8 cellular contexts compared by ENCODE assay signal in genomic region chr20:49811825-49812462, GRCh38. TPM values are rescaled to one million over a fixed set of nuclear protein-coding genes. Genes with fewer than 3 reads are reported as not detected.
DNase-seq lines count a peak whose midpoint lies in the region; ATAC-seq and TF ChIP-seq lines count a peak whose summit lies in the region.

No MANE protein-coding gene starts in this region.

- H3K4me3 ChIP-seq in SU-DHL-6 (ENCODE audit: insufficient read depth, low read length, poor library complexity, severe bottlenecking) (peak overlapping the region; percentile 66), fibroblast of mammary gland (ENCODE audit: control insufficient read depth, low read depth, low read length) (peak overlapping the region; percentile 71)

- no peaks in the 10 kb centered on the region for H3K9me3 ChIP-seq in SU-DHL-6 (ENCODE audit: insufficient read depth, low read length)

- peaks cover 35% of the 10 kb centered on the region for H3F3A ChIP-seq in SU-DHL-6 (ENCODE audit: insufficient read depth)

- no peaks in the 10 kb centered on the region for H3K27me3 ChIP-seq in SU-DHL-6 (ENCODE audit: low read length)

- no peaks in the 10 kb centered on the region for H3K9me2 ChIP-seq in SU-DHL-6 (replicated peaks; ENCODE audit: insufficient read depth, low read length)

- H3K79me2 ChIP-seq in SU-DHL-6 (ENCODE audit: insufficient read depth, low read length) = peaks cover 17% of the 10 kb centered on the region

- DNase-seq in Right ventricle myocardium inferior (ENCODE audit: missing footprints) (no peak), cardiac septum (ENCODE audit: low spot score) (no peak), fibroblast of mammary gland (ENCODE audit: low read depth) (peak; percentile 78), omental fat pad (ENCODE audit: low spot score) (no peak), NCI-H1092 treated with DMSO at 0.1 percent for 48 hours (lab: John Stamatoyannopoulos, UW) (no peak), NCI-H1417 treated with DMSO at 0.1 percent for 48 hours (lab: John Stamatoyannopoulos, UW) (no peak)

- H3K9ac ChIP-seq in SU-DHL-6 (ENCODE audit: low read length) = peak overlapping the region; percentile 80

- intact Hi-C loops in Right ventricle myocardium inferior (cut with DNase I) (loop anchor here (2.0 to 5.0 kb wide), 3 partner anchors 100 to 180 kb away; no protein-coding TSS in a partner anchor), cardiac septum (cut with DNase I) (no loop called here)

- peak overlapping the region; percentile 49 for H2AFZ ChIP-seq in SU-DHL-6 (ENCODE audit: low read depth, low read length, severe bottlenecking)

- ATAC-seq in Right ventricle myocardium inferior = peak; percentile 21
- ATAC-seq in omental fat pad (ENCODE audit: low FRiP score) = peak; percentile 72
- no peak for ATAC-seq in GM19328 (IDR thresholded peaks at IDR 0.05; ENCODE audit: unreplicated experiment)

- TF ChIP-seq CTCF in SU-DHL-6 (IDR thresholded peaks at IDR 0.05; ENCODE audit: insufficient read depth, low read length, poor library complexity, severe bottlenecking) = no peak
- TF ChIP-seq CTCF in fibroblast of mammary gland (conservative IDR thresholded peaks at IDR 0.05; ENCODE audit: control insufficient read depth, insufficient read depth, low read depth, low read length) = no peak
- TF ChIP-seq CTCF in omental fat pad (IDR thresholded peaks at IDR 0.05) = no peak

- H3K36me3 ChIP-seq in SU-DHL-6 (ENCODE audit: low read length) = no peaks in the 10 kb centered on the region

- H3K27ac ChIP-seq in SU-DHL-6 (ENCODE audit: low read depth, low read length) = peak overlapping the region; percentile 85

- H4K20me1 ChIP-seq in SU-DHL-6 (ENCODE audit: low read depth, low read length) = no peaks in the 10 kb centered on the region

- peak overlapping the region; percentile 75 for H3K4me2 ChIP-seq in SU-DHL-6 (ENCODE audit: low read depth, low read length, poor library complexity, severe bottlenecking)

RNA-seq across cellular contexts. Expression of gene SLC9A8, which starts 0.7 kb away (rescaled TPM):
- total RNA-seq in Right ventricle myocardium inferior (4.7 TPM), cardiac septum (7.2 TPM), omental fat pad (10 to 100 TPM in 3 of 4 donors, 1 to 10 TPM in 1; 8.0 to 13.3 (median 10.7) TPM)
